Comparison of ENCODE assay signal across 30 cellular contexts in the genomic region with DNA sequence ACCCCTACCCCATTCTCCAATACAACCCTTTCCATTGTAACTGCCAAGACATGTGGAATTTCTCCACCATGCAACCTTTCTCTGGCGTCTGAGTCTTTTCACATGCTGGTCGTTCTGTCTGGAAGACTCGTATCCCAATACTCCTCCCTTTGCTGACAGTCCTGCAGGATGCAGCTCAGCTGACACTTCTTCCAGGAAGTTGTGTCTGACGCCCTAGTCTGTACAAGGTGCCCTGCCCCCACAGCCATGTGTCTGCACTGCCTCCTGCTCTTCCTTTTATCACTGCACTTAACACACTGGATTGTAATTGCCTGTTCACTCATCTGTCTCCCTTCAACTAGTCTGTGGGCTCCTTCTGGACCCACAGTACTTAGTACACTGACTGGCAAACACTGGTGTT.
"Had no signal": no experiment of that assay in that cellular context is flagged by ENCODE, and none has a peak within 500 bp of the region (broad histone marks: within the 10 kb centered on the region; RNA-seq: fewer than 3 reads in every experiment).

No MANE protein-coding gene starts in this region.

- H3K4me1 ChIP-seq: ascending aorta, gastrocnemius medialis, psoas muscle, sigmoid colon, suprapubic skin, tibial artery had no signal

- H3K9me3 Mint-ChIP-seq: activated CD4-positive, alpha-beta memory T cell treated with anti-CD3 and anti-CD28 coated beads, Interleukin-2, amount 10 ng/mL, durations not matched to agents 7 days and 5 days; activated CD4-positive, alpha-beta T cell treated with anti-CD3 and anti-CD28 coated beads, Interleukin-2, amount 10 ng/mL, durations not matched to agents 7 days and 5 days; activated naive CD4-positive, alpha-beta T cell treated with anti-CD3 and anti-CD28 coated beads, Interleukin-2, amount 10 ng/mL, durations not matched to agents 7 days and 5 days; activated naive CD8-positive, alpha-beta T cell treated with anti-CD3 and anti-CD28 coated beads, Interleukin-2, amount 10 ng/mL, durations not matched to agents 7 days and 5 days; activated T-cell treated with anti-CD3 and anti-CD28 coated beads, Interleukin-2, amount 50 U/mL, for 24 hours; brain; central memory CD8-positive, alpha-beta T cell; dendritic cell treated with granulocyte-macrophage colony-stimulating factor and Interleukin-4, amounts not matched to agents 40 ng/mL and 50 ng/mL, for 4 days; neural crest cell; stimulated activated naive B cell treated with anti-CD40 and anti-IgM and Interleukin-4, amounts not matched to agents 10 μg/mL and 1 μg/mL and 100 μg/mL, for 72 hours had no signal

- H3K79me2 ChIP-seq: parathyroid adenoma had no signal

- FAIRE-seq: small intestine had no signal

- H3K9ac ChIP-seq: parathyroid adenoma had no signal

- H3K27me3 ChIP-seq: ascending aorta, gastrocnemius medialis, sigmoid colon, tibial artery had no signal

- H3K27ac Mint-ChIP-seq: activated CD4-positive, alpha-beta memory T cell treated with anti-CD3 and anti-CD28 coated beads, Interleukin-2, amount 10 ng/mL, durations not matched to agents 7 days and 5 days; activated CD4-positive, alpha-beta T cell treated with anti-CD3 and anti-CD28 coated beads, Interleukin-2, amount 10 ng/mL, durations not matched to agents 7 days and 5 days; activated naive CD4-positive, alpha-beta T cell treated with anti-CD3 and anti-CD28 coated beads, Interleukin-2, amount 10 ng/mL, durations not matched to agents 7 days and 5 days; activated naive CD8-positive, alpha-beta T cell treated with anti-CD3 and anti-CD28 coated beads, Interleukin-2, amount 10 ng/mL, durations not matched to agents 7 days and 5 days; activated T-cell treated with anti-CD3 and anti-CD28 coated beads, Interleukin-2, amount 50 U/mL, for 24 hours; brain; dendritic cell treated with granulocyte-macrophage colony-stimulating factor and Interleukin-4, amounts not matched to agents 40 ng/mL and 50 ng/mL, for 4 days; naive thymus-derived CD8-positive, alpha-beta T cell; stimulated activated naive B cell treated with anti-CD40 and anti-IgM and Interleukin-4, amounts not matched to agents 10 μg/mL and 1 μg/mL and 100 μg/mL, for 72 hours; T-helper 17 cell had no signal

- H3K27me3 Mint-ChIP-seq: activated CD4-positive, alpha-beta memory T cell treated with anti-CD3 and anti-CD28 coated beads, Interleukin-2, amount 10 ng/mL, durations not matched to agents 7 days and 5 days; activated CD4-positive, alpha-beta T cell treated with anti-CD3 and anti-CD28 coated beads, Interleukin-2, amount 10 ng/mL, durations not matched to agents 7 days and 5 days; activated naive CD8-positive, alpha-beta T cell treated with anti-CD3 and anti-CD28 coated beads, Interleukin-2, amount 10 ng/mL, durations not matched to agents 7 days and 5 days; central memory CD8-positive, alpha-beta T cell had no signal

- DNase-seq: activated CD4-positive, alpha-beta memory T cell treated with anti-CD3 and anti-CD28 coated beads, Interleukin-2, amount 10 ng/mL, durations not matched to agents 7 days and 5 days; activated CD4-positive, alpha-beta T cell treated with anti-CD3 and anti-CD28 coated beads, Interleukin-2, amount 10 ng/mL, durations not matched to agents 7 days and 5 days; activated CD4-positive, CD25-positive, alpha-beta regulatory T cell treated with anti-CD3 and anti-CD28 coated beads, Interleukin-2, amount 50 U/mL, for 72 hours; activated CD8-positive, alpha-beta memory T cell treated with anti-CD3 and anti-CD28 coated beads, Interleukin-2, amount 50 U/mL, for 48 hours; activated gamma-delta T cell; activated naive CD4-positive, alpha-beta T cell treated with anti-CD3 and anti-CD28 coated beads, Interleukin-2, amount 10 ng/mL, durations not matched to agents 7 days and 5 days; activated naive CD8-positive, alpha-beta T cell treated with anti-CD3 and anti-CD28 coated beads, Interleukin-2, amount 10 ng/mL, durations not matched to agents 7 days and 5 days; activated T-cell treated with anti-CD3 and anti-CD28 coated beads, Interleukin-2, amount 50 U/mL, for 24 hours; gastrocnemius medialis; glutamatergic neuron; left cardiac atrium; naive thymus-derived CD8-positive, alpha-beta T cell; nucleus accumbens; psoas muscle; sigmoid colon; small intestine; stimulated activated CD4-positive, alpha-beta T cell treated with anti-CD3 and anti-CD28 coated beads, Interleukin-1b, Interleukin-23, amount 100 ng/mL, for 48 hours; stimulated activated CD4-positive, alpha-beta T cell treated with anti-CD3 and anti-CD28 coated beads, Interleukin-4, amount 100 ng/mL, for 4 hours; stimulated activated CD8-positive, alpha-beta memory T cell treated with anti-CD3 and anti-CD28 coated beads, Interleukin-4, amount 100 ng/mL, for 48 hours; stimulated activated naive B cell treated with anti-CD40 and anti-IgM and Interleukin-4, amounts not matched to agents 10 μg/mL and 1 μg/mL and 100 μg/mL, for 72 hours; T-helper 17 cell; T1000; tibial artery had no signal

- H3K4me1 Mint-ChIP-seq: activated CD4-positive, alpha-beta memory T cell treated with anti-CD3 and anti-CD28 coated beads, Interleukin-2, amount 10 ng/mL, durations not matched to agents 7 days and 5 days; activated CD4-positive, alpha-beta T cell treated with anti-CD3 and anti-CD28 coated beads, Interleukin-2, amount 10 ng/mL, durations not matched to agents 7 days and 5 days; activated naive CD4-positive, alpha-beta T cell treated with anti-CD3 and anti-CD28 coated beads, Interleukin-2, amount 10 ng/mL, durations not matched to agents 7 days and 5 days; activated naive CD8-positive, alpha-beta T cell treated with anti-CD3 and anti-CD28 coated beads, Interleukin-2, amount 10 ng/mL, durations not matched to agents 7 days and 5 days; brain; central memory CD8-positive, alpha-beta T cell; naive thymus-derived CD8-positive, alpha-beta T cell; neural crest cell; stimulated activated naive B cell treated with anti-CD40 and anti-IgM and Interleukin-4, amounts not matched to agents 10 μg/mL and 1 μg/mL and 100 μg/mL, for 72 hours; T-helper 17 cell had no signal

- H3K36me3 Mint-ChIP-seq: activated naive CD4-positive, alpha-beta T cell treated with anti-CD3 and anti-CD28 coated beads, Interleukin-2, amount 10 ng/mL, durations not matched to agents 7 days and 5 days; activated naive CD8-positive, alpha-beta T cell treated with anti-CD3 and anti-CD28 coated beads, Interleukin-2, amount 10 ng/mL, durations not matched to agents 7 days and 5 days; brain; naive thymus-derived CD8-positive, alpha-beta T cell; stimulated activated naive B cell treated with anti-CD40 and anti-IgM and Interleukin-4, amounts not matched to agents 10 μg/mL and 1 μg/mL and 100 μg/mL, for 72 hours had no signal

- ATAC-seq: gastrocnemius medialis; left cardiac atrium; naive thymus-derived CD8-positive, alpha-beta T cell; psoas muscle; stimulated activated naive B cell treated with anti-CD40 and anti-IgM and Interleukin-4, amounts not matched to agents 10 μg/mL and 1 μg/mL and 100 μg/mL, for 72 hours; T-helper 17 cell had no signal

- H3K36me3 ChIP-seq: ascending aorta, gastrocnemius medialis, sigmoid colon, suprapubic skin, tibial artery had no signal

- H2AFZ ChIP-seq: parathyroid adenoma had no signal

- H3K9me3 ChIP-seq: ascending aorta, gastrocnemius medialis, psoas muscle, sigmoid colon, suprapubic skin, tibial artery had no signal

- H3K4me3 Mint-ChIP-seq: activated CD4-positive, alpha-beta memory T cell treated with anti-CD3 and anti-CD28 coated beads, Interleukin-2, amount 10 ng/mL, durations not matched to agents 7 days and 5 days; activated CD4-positive, alpha-beta T cell treated with anti-CD3 and anti-CD28 coated beads, Interleukin-2, amount 10 ng/mL, durations not matched to agents 7 days and 5 days; activated naive CD4-positive, alpha-beta T cell treated with anti-CD3 and anti-CD28 coated beads, Interleukin-2, amount 10 ng/mL, durations not matched to agents 7 days and 5 days; activated naive CD8-positive, alpha-beta T cell treated with anti-CD3 and anti-CD28 coated beads, Interleukin-2, amount 10 ng/mL, durations not matched to agents 7 days and 5 days; activated T-cell treated with anti-CD3 and anti-CD28 coated beads, Interleukin-2, amount 50 U/mL, for 24 hours; brain; central memory CD8-positive, alpha-beta T cell; dendritic cell treated with granulocyte-macrophage colony-stimulating factor and Interleukin-4, amounts not matched to agents 40 ng/mL and 50 ng/mL, for 4 days; naive thymus-derived CD8-positive, alpha-beta T cell; neural crest cell; stimulated activated naive B cell treated with anti-CD40 and anti-IgM and Interleukin-4, amounts not matched to agents 10 μg/mL and 1 μg/mL and 100 μg/mL, for 72 hours; T-helper 17 cell had no signal

- H3K4me3 ChIP-seq: ascending aorta, gastrocnemius medialis, psoas muscle, sigmoid colon, suprapubic skin, tibial artery had no signal

- H3K27ac ChIP-seq: ascending aorta, gastrocnemius medialis, parathyroid adenoma, psoas muscle, sigmoid colon, suprapubic skin, tibial artery had no signal
